Comparison of ENCODE assay signal across 8 cellular contexts in genomic region chr3:107240183-107241091, GRCh38.
DNase-seq lines count a peak whose midpoint lies in the region; TF ChIP-seq lines count a peak whose summit lies in the region.

No MANE protein-coding gene starts in this region.

- H3K4me3 ChIP-seq in GM12875 (ENCODE audit: low read depth, low read length) (peak overlapping the region; percentile 49), HEK293 (ENCODE audit: low read depth, low read length) (peak overlapping the region; percentile 86), MM.1S (ENCODE audit: low read length) (peak overlapping the region; percentile 83), ascending aorta (peak overlapping the region; percentile 78 to 92), retinal pigment epithelial cell (ENCODE audit: low read length) (peak overlapping the region; percentile 92)

- intact Hi-C loops in ascending aorta (cut with DNase I), result loop anchor here (2.0 kb wide), 1 partner anchor 190 kb away; no protein-coding TSS in a partner anchor

- peak overlapping the region; percentile 73 for H3K4me2 ChIP-seq in MM.1S (ENCODE audit: low read depth, low read length)

- peak overlapping the region; percentile 55 for H3K27ac Mint-ChIP-seq in T-helper 2 cell treated with Interferon-gamma antibody and Interleukin-4, amounts not matched to agents 5 μg/mL and 100 μg/mL, for 36 hours

- H3K4me1 ChIP-seq in HEK293 (ENCODE audit: control insufficient read depth, insufficient read depth, low read length), result no peaks in the 10 kb centered on the region; the same call in 1 of the 2 replicates
- no peaks in the 10 kb centered on the region for H3K4me1 ChIP-seq in MM.1S (ENCODE audit: low read length)
- H3K4me1 ChIP-seq in ascending aorta, result peaks cover 0 to 12% of the 10 kb centered on the region in 2 donors

- TF ChIP-seq CTCF in GM12875 (IDR thresholded peaks at IDR 0.05; ENCODE audit: borderline replicate concordance, insufficient read depth, low read depth, low read length) (no peak), HEK293 (tag by site-specific recombination; IDR thresholded peaks at IDR 0.05) (no peak), MM.1S (IDR thresholded peaks at IDR 0.05; ENCODE audit: low read length) (no peak), ascending aorta (IDR thresholded peaks at IDR 0.05) (no peak), retinal pigment epithelial cell (conservative IDR thresholded peaks at IDR 0.05; ENCODE audit: low read depth, low read length) (no peak)

- H3K9me2 ChIP-seq in MM.1S (replicated peaks; ENCODE audit: insufficient read depth, low read length), result no peaks in the 10 kb centered on the region

- H3K36me3 ChIP-seq in HEK293 (ENCODE audit: control insufficient read depth in 2 of 2, insufficient read depth in 1 of 2, low read length in 2 of 2) (no peaks in the 10 kb centered on the region), MM.1S (replicated peaks; ENCODE audit: insufficient read depth, low read length) (no peaks in the 10 kb centered on the region), ascending aorta (no peaks in the 10 kb centered on the region)

- H3K27ac ChIP-seq in HEK293 (ENCODE audit: extremely low read depth, low read depth, low read length), result peak overlapping the region; percentile 38; the same call in 1 of the 2 replicates
- peak overlapping the region; percentile 1; the same call in 1 of the 2 replicates for H3K27ac ChIP-seq in MM.1S (ENCODE audit: low read length)
- H3K27ac ChIP-seq in ascending aorta, result peak overlapping the region; percentile 79 to 80

- H3K36me3 Mint-ChIP-seq in T-helper 2 cell treated with Interferon-gamma antibody and Interleukin-4, amounts not matched to agents 5 μg/mL and 100 μg/mL, for 36 hours (ENCODE audit: low read depth), result no peaks in the 10 kb centered on the region

- POLR2A ChIA-PET in HEK293 (lab: Yijun Ruan, JAX), result no interaction called here

- H3K27me3 ChIP-seq in MM.1S (replicated peaks; ENCODE audit: insufficient read depth, low read length) (no peaks in the 10 kb centered on the region), ascending aorta (no peaks in the 10 kb centered on the region)

- H3K4me3 Mint-ChIP-seq in T-helper 2 cell treated with Interferon-gamma antibody and Interleukin-4, amounts not matched to agents 5 μg/mL and 100 μg/mL, for 36 hours, result peak overlapping the region; percentile 93

- H3K9me3 ChIP-seq in HEK293 (ENCODE audit: control insufficient read depth, insufficient read depth, low read depth, low read length), result no peaks in the 10 kb centered on the region
- no peaks in the 10 kb centered on the region for H3K9me3 ChIP-seq in MM.1S (replicated peaks; ENCODE audit: insufficient read depth, low read length)
- no peaks in the 10 kb centered on the region for H3K9me3 ChIP-seq in ascending aorta

- peaks cover 10% of the 10 kb centered on the region for H3K27me3 Mint-ChIP-seq in T-helper 2 cell treated with Interferon-gamma antibody and Interleukin-4, amounts not matched to agents 5 μg/mL and 100 μg/mL, for 36 hours (ENCODE audit: low read depth)

- peak; percentile 82 for DNase-seq in MM.1S
- peak; percentile 76 for DNase-seq in T-helper 2 cell treated with Interferon-gamma antibody and Interleukin-4, amounts not matched to agents 5 μg/mL and 100 μg/mL, for 36 hours (ENCODE audit: low spot score)
- peak in 1 of 2 donors; percentile 83 for DNase-seq in ascending aorta (ENCODE audit: low spot score in 2 of 2)
- peak; percentile 74 to 76 for DNase-seq in hippocampal formation (lab: John Stamatoyannopoulos, UW)
- no peak for DNase-seq in retinal pigment epithelial cell (ENCODE audit: low read depth)
- DNase-seq in NCI-H1048 (lab: John Stamatoyannopoulos, UW), result no peak

- H4K20me1 ChIP-seq in MM.1S (ENCODE audit: insufficient read depth, low read length), result no peaks in the 10 kb centered on the region

- H3K9me3 Mint-ChIP-seq in T-helper 2 cell treated with Interferon-gamma antibody and Interleukin-4, amounts not matched to agents 5 μg/mL and 100 μg/mL, for 36 hours, result no peaks in the 10 kb centered on the region

- CTCF ChIA-PET in HEK293 (lab: Yijun Ruan, JAX), result interaction anchor here (1.0 kb wide), 1 partner anchor 189 kb away, joined by 3 read pairs; no protein-coding TSS in a partner anchor

- H3K4me1 Mint-ChIP-seq in T-helper 2 cell treated with Interferon-gamma antibody and Interleukin-4, amounts not matched to agents 5 μg/mL and 100 μg/mL, for 36 hours (ENCODE audit: low read depth), result peaks cover 18% of the 10 kb centered on the region

- H3K9ac ChIP-seq in MM.1S (ENCODE audit: low read length), result peak overlapping the region; percentile 63

- H3K79me2 ChIP-seq in MM.1S (ENCODE audit: low read length), result no peaks in the 10 kb centered on the region

- peak overlapping the region; percentile 73 for H2AFZ ChIP-seq in MM.1S (ENCODE audit: low read length)

- no peaks in the 10 kb centered on the region for H3F3A ChIP-seq in MM.1S (ENCODE audit: insufficient read depth, low read length)

TF ChIP-seq in HEK293, 187 proteins besides CTCF, POLR2A, EP300 and RAD21 (continues in another document):
- TF ChIP-seq ZBTB48 (tag by site-specific recombination; IDR thresholded peaks at IDR 0.05) (peak; percentile 46; the same call in 1 of the 2 replicates), ZNF354C (tag by site-specific recombination; IDR thresholded peaks at IDR 0.05; ENCODE audit: borderline replicate concordance, low read depth) (no peak), ZFP3 (tag by site-specific recombination; IDR thresholded peaks at IDR 0.05; ENCODE audit: low read depth) (peak; percentile 51; the same call in 1 of the 2 replicates), ZNF561 (tag by site-specific recombination; IDR thresholded peaks at IDR 0.05; ENCODE audit: borderline replicate concordance) (peak; percentile 70; the same call in 1 of the 2 replicates), ZNF558 (tag by site-specific recombination; IDR thresholded peaks at IDR 0.05) (no peak), ZBTB44 (tag by site-specific recombination; IDR thresholded peaks at IDR 0.05) (0 out of 2 replicates have a peak, but pooled peaks have one; percentile 34), ZNF133 (tag by site-specific recombination; IDR thresholded peaks at IDR 0.05) (no peak), ZNF112 (tag by site-specific recombination; IDR thresholded peaks at IDR 0.05) (no peak), ZBTB20 (tag by site-specific recombination; IDR thresholded peaks at IDR 0.05) (0 out of 2 replicates have a peak, but pooled peaks have one; percentile 8), GLIS1 (tag by site-specific recombination; IDR thresholded peaks at IDR 0.05) (peak; percentile 85), ZNF449 (tag by site-specific recombination; IDR thresholded peaks at IDR 0.05) (0 out of 2 replicates have a peak, but pooled peaks have one; percentile 38), ZNF148 (tag by site-specific recombination; IDR thresholded peaks at IDR 0.05; ENCODE audit: borderline replicate concordance) (no peak), ZXDB (tag by site-specific recombination; IDR thresholded peaks at IDR 0.05) (peak; percentile 30; the same call in 1 of the 2 replicates)

Comparison
In these comparisons a context has a peak if more than half of its experiments do, and no peak if none do; other contexts are left out.
1. H3K27ac ChIP-seq: peak in every context shown above with its lines; median percentile 80 in ascending aorta; 38 in HEK293; 1 in MM.1S.
2. DNase-seq: peak in MM.1S (single experiment), T-helper 2 cell treated with Interferon-gamma antibody and Interleukin-4, amounts not matched to agents 5 μg/mL and 100 μg/mL, for 36 hours (single experiment) and hippocampal formation (2 of 2); none in retinal pigment epithelial cell (single experiment) and NCI-H1048 (single experiment).
3. Peak in every context shown above with its lines, with median percentiles within 50 percentile points of each other: H3K4me3 ChIP-seq.